ENCODE assay signal across 14 cellular contexts in the genomic region with DNA sequence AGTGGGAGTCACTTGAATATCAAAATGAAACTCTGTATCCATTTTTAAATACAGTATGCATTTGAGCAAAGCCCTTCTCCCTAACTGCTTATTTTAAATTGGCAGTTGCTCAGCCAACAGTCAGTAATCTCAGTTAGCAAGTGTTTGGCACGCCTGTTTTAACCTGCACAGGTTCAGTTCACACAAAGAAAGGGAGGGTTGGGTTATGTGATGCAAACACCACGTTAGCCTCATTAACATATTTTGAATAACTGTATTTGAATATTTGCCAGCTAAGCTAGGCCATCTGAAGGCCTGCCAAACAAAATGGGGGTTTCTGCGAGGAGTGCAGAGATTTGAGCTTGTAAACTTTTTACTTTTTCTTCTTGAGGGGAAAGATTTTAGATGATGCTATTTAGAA. TPM values are rescaled to one million over a fixed set of nuclear protein-coding genes. Genes with fewer than 3 reads are reported as not detected.
DNase-seq lines count a peak whose midpoint lies in the region; ATAC-seq, FAIRE-seq and TF ChIP-seq lines count a peak whose summit lies in the region.
"Had no signal": no experiment of that assay in that cellular context is flagged by ENCODE, and none has a peak within 500 bp of the region (broad histone marks: within the 10 kb centered on the region; RNA-seq: fewer than 3 reads in every experiment).

No MANE protein-coding gene starts in this region.

- no peak overlapping the region for H2AFZ ChIP-seq in MM.1S (ENCODE audit: low read length)

- H3K79me2 ChIP-seq in MM.1S (ENCODE audit: low read length): peaks cover 34% of the 10 kb centered on the region

- H3F3A ChIP-seq in MM.1S (ENCODE audit: insufficient read depth, low read length): peaks cover 84% of the 10 kb centered on the region

- TF ChIP-seq CTCF in MM.1S (IDR thresholded peaks at IDR 0.05; ENCODE audit: low read length): no peak
- no peak for TF ChIP-seq CTCF in bronchial epithelial cell (IDR thresholded peaks at IDR 0.05; ENCODE audit: insufficient read depth, low read length, severe bottlenecking)

- no peaks in the 10 kb centered on the region for H4K20me1 ChIP-seq in MM.1S (ENCODE audit: insufficient read depth, low read length)

- FAIRE-seq in bronchial epithelial cell (lab: Jason Lieb, UNC): no peak

- ATAC-seq in SK-N-SH treated with all-trans-retinoic acid at 6 μM for 48 hours: no peak

- H3K36me3 ChIP-seq in MM.1S (replicated peaks; ENCODE audit: insufficient read depth, low read length) (no peaks in the 10 kb centered on the region), bronchial epithelial cell (ENCODE audit: control insufficient read depth, insufficient read depth, low read length) (no peaks in the 10 kb centered on the region), H7 (replicated peaks; ENCODE audit: control insufficient read depth, insufficient read depth, low read length) (no peaks in the 10 kb centered on the region)

- H3K4me1 ChIP-seq in MM.1S (ENCODE audit: low read length): peaks cover 58% of the 10 kb centered on the region

- peak overlapping the region; percentile 98 for H3K27ac ChIP-seq in MM.1S (ENCODE audit: low read length)

- H3K4me3 ChIP-seq in MM.1S (ENCODE audit: low read length) (peak overlapping the region; percentile 47), bronchial epithelial cell (ENCODE audit: low read depth, low read length) (no peak overlapping the region), H7 (ENCODE audit: insufficient read depth, low read depth, low read length) (no peak overlapping the region)

- no peaks in the 10 kb centered on the region for H3K9me2 ChIP-seq in MM.1S (replicated peaks; ENCODE audit: insufficient read depth, low read length)
- H3K9me2 ChIP-seq: SK-N-SH had no signal

- H3K9me3 ChIP-seq in MM.1S (replicated peaks; ENCODE audit: insufficient read depth, low read length): no peaks in the 10 kb centered on the region
- H3K9me3 ChIP-seq: SK-N-SH had no signal

- DNase-seq in COR-L47 (lab: John Stamatoyannopoulos, UW): peak; percentile 77
- peak; percentile 89 for DNase-seq in MM.1S
- peak; percentile 89 for DNase-seq in bronchial epithelial cell (ENCODE audit: low read depth)
- DNase-seq in mucosa of gallbladder (ENCODE audit: low spot score): peak; percentile 28
- DNase-seq in islet precursor cell: no peak
- no peak for DNase-seq in NCI-H446 treated with DMSO at 0.1 percent for 48 hours (lab: John Stamatoyannopoulos, UW)
- no peak for DNase-seq in H7
- DNase-seq: activated CD8-positive, alpha-beta memory T cell treated with anti-CD3 and anti-CD28 coated beads for 24 hours; activated naive CD8-positive, alpha-beta T cell treated with anti-CD3 and anti-CD28 coated beads for 36 hours; effector CD8-positive, alpha-beta T cell; NCI-H1930; SK-N-SH; stimulated activated CD4-positive, alpha-beta T cell treated with anti-CD3 and anti-CD28 coated beads, Interleukin-4, amount 100 ng/mL, for 1 hour had no signal

- H3K27me3 ChIP-seq in MM.1S (replicated peaks; ENCODE audit: insufficient read depth, low read length) (no peaks in the 10 kb centered on the region), bronchial epithelial cell (ENCODE audit: control insufficient read depth, insufficient read depth, low read length) (no peaks in the 10 kb centered on the region), H7 (ENCODE audit: control insufficient read depth, insufficient read depth, low read length) (no peaks in the 10 kb centered on the region)

- H3K4me2 ChIP-seq in MM.1S (ENCODE audit: low read depth, low read length): peak overlapping the region; percentile 79
- H3K4me2 ChIP-seq: SK-N-SH had no signal

- H3K9ac ChIP-seq in MM.1S (ENCODE audit: low read length): peak overlapping the region; percentile 86
- H3K9ac ChIP-seq: SK-N-SH had no signal

TF ChIP-seq in SK-N-SH treated with all-trans-retinoic acid at 6 μM for 48 hours, 23 proteins besides CTCF, POLR2A, EP300 and RAD21 (continues in another document):
- no peak for TF ChIP-seq ZFP30 (CRISPR knock-in tag; IDR thresholded peaks at IDR 0.05)
- no peak for TF ChIP-seq RARB (CRISPR knock-in tag; IDR thresholded peaks at IDR 0.05)
- TF ChIP-seq ZNF70 (CRISPR knock-in tag; IDR thresholded peaks at IDR 0.05): no peak
- TF ChIP-seq CSRNP3 (CRISPR knock-in tag; IDR thresholded peaks at IDR 0.05): no peak
- TF ChIP-seq TOX (CRISPR knock-in tag; IDR thresholded peaks at IDR 0.05; ENCODE audit: borderline replicate concordance): no peak
- TF ChIP-seq ESRRG (CRISPR knock-in tag; IDR thresholded peaks at IDR 0.05): no peak
- TF ChIP-seq OSR1 (CRISPR knock-in tag; IDR thresholded peaks at IDR 0.05): no peak
- TF ChIP-seq BACH2 (CRISPR knock-in tag; IDR thresholded peaks at IDR 0.05; ENCODE audit: borderline replicate concordance): no peak
- TF ChIP-seq, protein P1, sequence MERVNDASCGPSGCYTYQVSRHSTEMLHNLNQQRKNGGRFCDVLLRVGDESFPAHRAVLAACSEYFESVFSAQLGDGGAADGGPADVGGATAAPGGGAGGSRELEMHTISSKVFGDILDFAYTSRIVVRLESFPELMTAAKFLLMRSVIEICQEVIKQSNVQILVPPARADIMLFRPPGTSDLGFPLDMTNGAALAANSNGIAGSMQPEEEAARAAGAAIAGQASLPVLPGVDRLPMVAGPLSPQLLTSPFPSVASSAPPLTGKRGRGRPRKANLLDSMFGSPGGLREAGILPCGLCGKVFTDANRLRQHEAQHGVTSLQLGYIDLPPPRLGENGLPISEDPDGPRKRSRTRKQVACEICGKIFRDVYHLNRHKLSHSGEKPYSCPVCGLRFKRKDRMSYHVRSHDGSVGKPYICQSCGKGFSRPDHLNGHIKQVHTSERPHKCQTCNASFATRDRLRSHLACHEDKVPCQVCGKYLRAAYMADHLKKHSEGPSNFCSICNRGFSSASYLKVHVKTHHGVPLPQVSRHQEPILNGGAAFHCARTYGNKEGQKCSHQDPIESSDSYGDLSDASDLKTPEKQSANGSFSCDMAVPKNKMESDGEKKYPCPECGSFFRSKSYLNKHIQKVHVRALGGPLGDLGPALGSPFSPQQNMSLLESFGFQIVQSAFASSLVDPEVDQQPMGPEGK (CRISPR knock-in tag; IDR thresholded peaks at IDR 0.05; ENCODE audit: borderline replicate concordance): no peak
- TF ChIP-seq SNAI2 (CRISPR knock-in tag; IDR thresholded peaks at IDR 0.05): no peak
- TF ChIP-seq GLIS3 (CRISPR knock-in tag; IDR thresholded peaks at IDR 0.05): no peak
- TF ChIP-seq TSHZ2 (CRISPR knock-in tag; IDR thresholded peaks at IDR 0.05): no peak
- no peak for TF ChIP-seq CREB5 (CRISPR knock-in tag; IDR thresholded peaks at IDR 0.05; ENCODE audit: low read depth)
- no peak for TF ChIP-seq CSDC2 (CRISPR knock-in tag; IDR thresholded peaks at IDR 0.05)

RNA-seq across cellular contexts. Expression of gene GAB1, which starts 19.8 kb away (rescaled TPM):
- total RNA-seq in bronchial epithelial cell (5.0 and 10.8 TPM in 2 replicates), mucosa of gallbladder (47.9 TPM)
- total RNA-seq in H7 (2014; rRNA removed; shearing (Covaris generic)): 14.1 and 23.4 TPM in 2 replicates

Comparison
In these comparisons a context has a peak if more than half of its experiments do, and no peak if none do; other contexts are left out.
1. DNase-seq: peak in COR-L47 (single experiment), MM.1S (single experiment), bronchial epithelial cell (single experiment) and mucosa of gallbladder (single experiment); none in islet precursor cell (single experiment), NCI-H446 treated with DMSO at 0.1 percent for 48 hours (single experiment) and H7 (single experiment).